In the genomic region with DNA sequence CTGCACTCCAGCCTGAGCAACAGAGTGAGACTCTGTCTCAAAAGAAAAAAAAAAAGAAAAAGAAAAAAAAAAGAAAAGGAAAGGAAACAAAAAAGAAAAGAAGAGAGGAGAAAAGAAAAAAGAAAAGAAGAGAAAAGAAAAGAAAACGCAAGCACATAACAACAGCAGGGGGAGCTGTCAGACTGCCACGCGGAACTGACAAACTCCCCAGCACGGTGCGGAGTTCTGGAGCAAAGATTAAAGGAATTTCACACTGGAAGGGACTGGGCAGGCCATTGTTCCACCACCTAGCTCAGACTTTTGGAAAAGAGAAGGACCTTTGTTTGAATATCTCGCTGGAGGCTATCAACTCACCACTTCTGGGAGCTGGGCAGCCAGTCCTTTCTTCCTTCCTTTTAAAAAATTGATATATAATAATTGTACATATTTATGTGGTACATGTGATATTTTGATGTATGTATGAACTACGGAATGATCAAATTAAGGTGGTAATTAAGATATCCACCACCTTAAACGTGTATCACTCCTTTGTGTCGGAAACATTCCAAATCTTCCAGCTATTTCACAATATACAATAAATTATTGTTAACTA, we compare ENCODE assay signal across 8 cellular contexts. TPM values are rescaled to one million over a fixed set of nuclear protein-coding genes. Genes with fewer than 3 reads are reported as not detected.
DNase-seq lines count a peak whose midpoint lies in the region; ATAC-seq and TF ChIP-seq lines count a peak whose summit lies in the region.

No MANE protein-coding gene starts in this region.

- in situ Hi-C loops in T47D (cut with HindIII; ENCODE audit: low pct_unique_long_range_greater_than_20kb, low sequenced_read_pairs): no loop called here

- H3K27ac ChIP-seq in lung (ENCODE audit: low read depth in 1 of 2, low read length in 1 of 2): no peak overlapping the region

- DNase-seq in NCI-H510A treated with DMSO at 0.1 percent for 48 hours (lab: John Stamatoyannopoulos, UW): peak; percentile 26
- no peak for DNase-seq in NCI-H510A (lab: John Stamatoyannopoulos, UW)
- peak; percentile 61 for DNase-seq in M059J (ENCODE audit: low read depth)
- DNase-seq in T47D (ENCODE audit: low read depth in 1 of 2, low spot score in 1 of 2): peak; percentile 28 to 70
- no peak for DNase-seq in lung (ENCODE audit: low spot score)
- no peak for DNase-seq in immature natural killer cell

- peaks cover 0 to 2% of the 10 kb centered on the region in 2 donors for H3K9me3 ChIP-seq in lung (ENCODE audit: control insufficient read depth in 2 of 2, insufficient read depth in 1 of 2, low read length in 1 of 2)

- peaks cover 0 to 2% of the 10 kb centered on the region in 2 donors for H3K4me1 ChIP-seq in lung (ENCODE audit: control insufficient read depth in 2 of 2, insufficient read depth in 2 of 2, low read length in 2 of 2)

- no peaks in the 10 kb centered on the region for H3K27me3 ChIP-seq in lung (ENCODE audit: control insufficient read depth, insufficient read depth)

- no peak overlapping the region for H3K4me3 ChIP-seq in lung

- H3K27me3 Mint-ChIP-seq in immature natural killer cell (ENCODE audit: low read depth in 3 of 3): no peaks in the 10 kb centered on the region

- WGBS in lung, 2 donors: 18 to 22% methylated on average over 9 of the region's 9 CpGs

- H3K36me3 ChIP-seq in lung (ENCODE audit: control insufficient read depth in 2 of 2, insufficient read depth in 2 of 2, low read length in 2 of 2): no peaks in the 10 kb centered on the region

- H3K36me3 Mint-ChIP-seq in immature natural killer cell: no peaks in the 10 kb centered on the region

- ATAC-seq in lung (ENCODE audit: insufficient read depth, low FRiP score) (no peak), HG03280 (IDR thresholded peaks at IDR 0.05; ENCODE audit: unreplicated experiment) (no peak), HG02759 (IDR thresholded peaks at IDR 0.05; ENCODE audit: unreplicated experiment) (no peak)

- TF ChIP-seq CTCF in lung (IDR thresholded peaks at IDR 0.05; ENCODE audit: control extremely low read depth, extremely low read depth): peak; percentile 4

- H3K4me3 Mint-ChIP-seq in immature natural killer cell: no peak overlapping the region

- no peaks in the 10 kb centered on the region for H3K9me3 Mint-ChIP-seq in immature natural killer cell

- no peak overlapping the region for H3K27ac Mint-ChIP-seq in immature natural killer cell

- no peaks in the 10 kb centered on the region for H3K4me1 Mint-ChIP-seq in immature natural killer cell

RNA-seq across cellular contexts. Expression of a gene that starts 40.5 kb away (rescaled TPM):
- total RNA-seq in M059J (2014; rRNA removed; shearing (Covaris generic)): not detected in 2 replicates
- total RNA-seq in lung: not detected
- polyA plus RNA-seq in lung (not detected), immature natural killer cell (not detected)

Comparison
In these comparisons a context has a peak if more than half of its experiments do, and no peak if none do; other contexts are left out.
1. DNase-seq: peak in NCI-H510A treated with DMSO at 0.1 percent for 48 hours (single experiment), M059J (single experiment) and T47D (2 of 2); none in NCI-H510A (single experiment), lung (single experiment) and immature natural killer cell (0 of 3).